ENCODE assay signal across 1 cellular context in the genomic region with DNA sequence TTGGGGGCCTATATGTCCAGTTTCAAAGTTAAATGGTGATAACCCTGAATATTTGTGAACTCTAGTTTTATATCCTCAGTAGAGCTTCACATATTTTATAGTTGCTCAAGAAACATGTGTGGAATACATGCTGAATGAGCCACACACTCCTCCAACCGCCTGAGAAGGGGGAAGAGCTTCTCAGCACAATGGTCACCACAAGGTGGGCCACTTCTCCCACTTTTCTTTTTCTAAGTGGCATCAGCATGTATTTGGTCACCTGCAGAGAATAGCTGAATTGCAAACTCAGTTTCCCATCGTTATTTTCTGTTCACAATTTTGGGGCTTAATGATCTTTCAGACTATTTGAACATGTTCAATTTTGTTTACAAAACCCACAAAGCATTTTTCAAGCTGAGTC.
TF ChIP-seq lines count a peak whose summit lies in the region.

No MANE protein-coding gene starts in this region.

TF ChIP-seq in GM23338, 12 proteins besides CTCF, POLR2A, EP300 and RAD21 (continued from another document):
- TF ChIP-seq ZNF462 (CRISPR knock-in tag; IDR thresholded peaks at IDR 0.05) (no peak), POLR2AphosphoS5 (IDR thresholded peaks at IDR 0.05; ENCODE audit: low read depth) (no peak), STAT1 (IDR thresholded peaks at IDR 0.05; ENCODE audit: unreplicated experiment) (no peak), CREB1 (CRISPR knock-in tag; IDR thresholded peaks at IDR 0.05; ENCODE audit: low read depth) (no peak), EZH2 (IDR thresholded peaks at IDR 0.05; ENCODE audit: low read depth, unreplicated experiment) (no peak), JUNB (IDR thresholded peaks at IDR 0.05; ENCODE audit: unreplicated experiment) (no peak), ZNF114 (CRISPR knock-in tag; IDR thresholded peaks at IDR 0.05) (no peak), EZH2phosphoT487 (IDR thresholded peaks at IDR 0.05; ENCODE audit: unreplicated experiment) (no peak)
TF ChIP-seq in GM23338: peak in this region for 0.
